Comparison of ENCODE assay signal across 25 cellular contexts in genomic region chr2:26566081-26566375, GRCh38.
"Had no signal": no experiment of that assay in that cellular context is flagged by ENCODE, and none has a peak within 500 bp of the region (broad histone marks: within the 10 kb centered on the region; RNA-seq: fewer than 3 reads in every experiment).

No MANE protein-coding gene starts in this region.

- H3K27ac ChIP-seq: epithelial cell of prostate, esophagus squamous epithelium, hepatocyte, neutrophil, ovary, prostate gland, skin epidermis, thyroid gland, upper lobe of left lung had no signal

- H3K27me3 ChIP-seq: ovary, thyroid gland had no signal

- H3K36me3 ChIP-seq: esophagus squamous epithelium, neutrophil, ovary, prostate gland, thyroid gland, upper lobe of left lung had no signal

- ATAC-seq: activated CD4-positive, alpha-beta T cell treated with anti-CD3 and anti-CD28 coated beads for 36 hours; activated CD8-positive, alpha-beta T cell treated with anti-CD3 and anti-CD28 coated beads, Interleukin-2, amount 10 ng/mL, durations not matched to agents 7 days and 5 days; activated naive CD8-positive, alpha-beta T cell treated with anti-CD3 and anti-CD28 coated beads, Interleukin-2, amount 50 U/mL, for 24 hours; left colon; stimulated activated memory B cell treated with anti-CD40 and anti-IgM and Interleukin-4, amounts not matched to agents 10 μg/mL and 1 μg/mL and 100 μg/mL, for 72 hours; stimulated activated naive CD8-positive, alpha-beta T cell treated with anti-CD3 and anti-CD28 coated beads, Interleukin-15, amount 100 ng/mL, for 72 hours had no signal

- H3K9me3 ChIP-seq: esophagus squamous epithelium, neutrophil, ovary, prostate gland, thyroid gland, upper lobe of left lung had no signal

- H3K4me3 ChIP-seq: esophagus squamous epithelium, hepatocyte, ovary, prostate gland, skin epidermis, thyroid gland, upper lobe of left lung had no signal

- DNase-seq: activated CD4-positive, alpha-beta T cell treated with anti-CD3 and anti-CD28 coated beads for 36 hours; activated CD4-positive, CD25-positive, alpha-beta regulatory T cell; activated CD8-positive, alpha-beta T cell treated with anti-CD3 and anti-CD28 coated beads, Interleukin-2, amount 10 ng/mL, durations not matched to agents 7 days and 5 days; activated naive CD8-positive, alpha-beta T cell treated with anti-CD3 and anti-CD28 coated beads, Interleukin-2, amount 50 U/mL, for 24 hours; activated T-cell treated with anti-CD3 and anti-CD28 coated beads, Interleukin-2, amount 50 U/mL, for 48 hours; amygdala; central memory CD4-positive, alpha-beta T cell; effector CD4-positive, alpha-beta T cell; esophagus squamous epithelium; foreskin melanocyte; left colon; stimulated activated CD4-positive, alpha-beta T cell treated with anti-CD3 and anti-CD28 coated beads, Interleukin-4, amount 100 ng/mL, for 4 hours; stimulated activated CD8-positive, alpha-beta memory T cell treated with anti-CD3 and anti-CD28 coated beads, Interleukin-4, amount 100 ng/mL, for 48 hours; stimulated activated naive CD8-positive, alpha-beta T cell treated with anti-CD3 and anti-CD28 coated beads, Interleukin-15, amount 100 ng/mL, for 72 hours; substantia nigra; T-helper 1 cell; thyroid gland had no signal
